ENCODE assay signal across 15 cellular contexts in genomic region chr6:22064558-22064957, GRCh38.
"Had no signal": no experiment of that assay in that cellular context is flagged by ENCODE, and none has a peak within 500 bp of the region (broad histone marks: within the 10 kb centered on the region; RNA-seq: fewer than 3 reads in every experiment).

No MANE protein-coding gene starts in this region.

- H2AFZ ChIP-seq: neural progenitor cell, parathyroid adenoma had no signal

- H3K27me3 ChIP-seq: dorsolateral prefrontal cortex, neural progenitor cell, thyroid gland had no signal

- H3K4me1 ChIP-seq: neural progenitor cell, parathyroid adenoma had no signal

- H3K4me3 Mint-ChIP-seq: activated CD8-positive, alpha-beta memory T cell treated with anti-CD3 and anti-CD28 coated beads, Interleukin-2, amount 10 ng/mL, durations not matched to agents 7 days and 5 days; activated naive CD8-positive, alpha-beta T cell treated with anti-CD3 and anti-CD28 coated beads, Interleukin-2, amount 10 ng/mL, durations not matched to agents 7 days and 5 days; mesothelial cell of epicardium; neural progenitor cell had no signal

- H3K27ac ChIP-seq: dorsolateral prefrontal cortex, lower lobe of right lung, neural progenitor cell, parathyroid adenoma, thyroid gland had no signal

- ATAC-seq: activated CD4-positive, CD25-positive, alpha-beta regulatory T cell treated with anti-CD3 and anti-CD28 coated beads, Interleukin-2, amount 50 U/mL, for 24 hours; activated CD8-positive, alpha-beta memory T cell treated with anti-CD3 and anti-CD28 coated beads, Interleukin-2, amount 10 ng/mL, durations not matched to agents 7 days and 5 days; lower lobe of right lung had no signal

- H3K4me2 ChIP-seq: neural progenitor cell had no signal

- H3K9me3 Mint-ChIP-seq: mesothelial cell of epicardium, neural progenitor cell had no signal

- H3K79me2 ChIP-seq: parathyroid adenoma had no signal

- H3K36me3 ChIP-seq: lower lobe of right lung, neural progenitor cell, thyroid gland had no signal

- H3K27ac Mint-ChIP-seq: activated CD8-positive, alpha-beta memory T cell treated with anti-CD3 and anti-CD28 coated beads, Interleukin-2, amount 10 ng/mL, durations not matched to agents 7 days and 5 days; activated naive CD8-positive, alpha-beta T cell treated with anti-CD3 and anti-CD28 coated beads, Interleukin-2, amount 10 ng/mL, durations not matched to agents 7 days and 5 days; mesothelial cell of epicardium; neural progenitor cell had no signal

- H3K4me3 ChIP-seq: dorsolateral prefrontal cortex, lower lobe of right lung, neural progenitor cell, thyroid gland had no signal

- DNase-seq: activated CD4-positive, alpha-beta T cell treated with anti-CD3 and anti-CD28 coated beads, Interleukin-2, amount 50 U/mL, for 4 hours; activated CD8-positive, alpha-beta memory T cell treated with anti-CD3 and anti-CD28 coated beads, Interleukin-2, amount 10 ng/mL, durations not matched to agents 7 days and 5 days; activated gamma-delta T cell treated with Interleukin-2 at 50 U/mL for 16 hours; activated naive CD8-positive, alpha-beta T cell treated with anti-CD3 and anti-CD28 coated beads, Interleukin-2, amount 10 ng/mL, durations not matched to agents 7 days and 5 days; activated T-cell treated with anti-CD3 and anti-CD28 coated beads, Interleukin-2, amount 50 U/mL, for 48 hours; aorta; dorsolateral prefrontal cortex; hippocampal formation; lower lobe of right lung; stimulated activated CD4-positive, alpha-beta T cell treated with anti-CD3 and anti-CD28 coated beads, Interleukin-4, amount 100 ng/mL, for 24 hours; thyroid gland had no signal

- H3K9me3 ChIP-seq: lower lobe of right lung, thyroid gland had no signal

- H3K36me3 Mint-ChIP-seq: activated CD8-positive, alpha-beta memory T cell treated with anti-CD3 and anti-CD28 coated beads, Interleukin-2, amount 10 ng/mL, durations not matched to agents 7 days and 5 days had no signal

- H3K27me3 Mint-ChIP-seq: activated CD8-positive, alpha-beta memory T cell treated with anti-CD3 and anti-CD28 coated beads, Interleukin-2, amount 10 ng/mL, durations not matched to agents 7 days and 5 days; activated naive CD8-positive, alpha-beta T cell treated with anti-CD3 and anti-CD28 coated beads, Interleukin-2, amount 10 ng/mL, durations not matched to agents 7 days and 5 days had no signal
